ENCODE assay signal across 15 cellular contexts in genomic region chrY:13339939-13340338, GRCh38.
DNase-seq lines count a peak whose midpoint lies in the region; TF ChIP-seq lines count a peak whose summit lies in the region.
"Had no signal": no experiment of that assay in that cellular context is flagged by ENCODE, and none has a peak within 500 bp of the region (broad histone marks: within the 10 kb centered on the region; RNA-seq: fewer than 3 reads in every experiment).

No MANE protein-coding gene starts in this region.

- H3K27me3 Mint-ChIP-seq in activated CD4-positive, alpha-beta T cell treated with anti-CD3 and anti-CD28 coated beads, Interleukin-2, amount 10 ng/mL, durations not matched to agents 24 days and 14 days: no peaks in the 10 kb centered on the region

- no peaks in the 10 kb centered on the region for H3K9me3 ChIP-seq in breast epithelium

- no peak overlapping the region for H3K4me3 ChIP-seq in breast epithelium
- H3K4me3 ChIP-seq: K562 had no signal

- peaks cover 20% of the 10 kb centered on the region for H3K36me3 Mint-ChIP-seq in activated CD4-positive, alpha-beta T cell treated with anti-CD3 and anti-CD28 coated beads, Interleukin-2, amount 10 ng/mL, durations not matched to agents 24 days and 14 days (ENCODE audit: low read depth)

- H3K4me1 ChIP-seq in breast epithelium: no peaks in the 10 kb centered on the region

- no peak for TF ChIP-seq CTCF in breast epithelium (IDR thresholded peaks at IDR 0.05)

- no peak overlapping the region for H3K4me3 Mint-ChIP-seq in activated CD4-positive, alpha-beta T cell treated with anti-CD3 and anti-CD28 coated beads, Interleukin-2, amount 10 ng/mL, durations not matched to agents 24 days and 14 days
- H3K4me3 Mint-ChIP-seq: CD8-positive, alpha-beta T cell had no signal

- no peak for TF ChIP-seq POLR2A in breast epithelium (IDR thresholded peaks at IDR 0.05)

- H3K9me3 Mint-ChIP-seq in activated CD4-positive, alpha-beta T cell treated with anti-CD3 and anti-CD28 coated beads, Interleukin-2, amount 10 ng/mL, durations not matched to agents 24 days and 14 days: no peaks in the 10 kb centered on the region
- H3K9me3 Mint-ChIP-seq: CD8-positive, alpha-beta T cell had no signal

- no peaks in the 10 kb centered on the region for H3K36me3 ChIP-seq in breast epithelium

- no peak for DNase-seq in activated CD4-positive, alpha-beta T cell treated with anti-CD3 and anti-CD28 coated beads, Interleukin-2, amount 10 ng/mL, durations not matched to agents 24 days and 14 days
- DNase-seq in activated CD4-positive, alpha-beta T cell treated with anti-CD3 and anti-CD28 coated beads, Interleukin-2, amount 50 U/mL, for 4 hours: no peak
- DNase-seq in amygdala (lab: John Stamatoyannopoulos, UW): peak in 29 of 56 donors; percentile 0 to 72 (median 14)
- peak; percentile 60 for DNase-seq in inferior parietal cortex (ENCODE audit: extremely low spot score)
- DNase-seq in pons (ENCODE audit: low spot score): peak; percentile 88
- DNase-seq in GM19238 (ENCODE audit: insufficient read length, low spot score): no peak
- no peak for DNase-seq in breast epithelium (ENCODE audit: low spot score in 2 of 2)
- no peak for DNase-seq in HK-2 (ENCODE audit: unreplicated experiment)
- DNase-seq: CD8-positive, alpha-beta T cell; HCEC 1CT; NCI-H1417; NCI-H187 treated with DMSO at 0.1 percent for 48 hours; NCI-H526 treated with DMSO at 0.1 percent for 48 hours had no signal

- no peak overlapping the region for H3K27ac ChIP-seq in breast epithelium
- H3K27ac ChIP-seq: 22Rv1 had no signal

- intact Hi-C loops in activated CD4-positive, alpha-beta T cell treated with anti-CD3 and anti-CD28 coated beads, Interleukin-2, amount 10 ng/mL, durations not matched to agents 24 days and 14 days (cut with micrococcal nuclease): loop anchor here (5.0 to 10.0 kb wide), 4 partner anchors 105 to 433 kb away; no protein-coding TSS in a partner anchor
- intact Hi-C loops in breast epithelium (cut with DNase I; ENCODE audit: low total_unique reads): no loop called here

- no peaks in the 10 kb centered on the region for H3K27me3 ChIP-seq in breast epithelium

- H3K27ac Mint-ChIP-seq in activated CD4-positive, alpha-beta T cell treated with anti-CD3 and anti-CD28 coated beads, Interleukin-2, amount 10 ng/mL, durations not matched to agents 24 days and 14 days: peak overlapping the region; percentile 56
- H3K27ac Mint-ChIP-seq: CD8-positive, alpha-beta T cell had no signal

- peaks cover 7% of the 10 kb centered on the region for H3K4me1 Mint-ChIP-seq in activated CD4-positive, alpha-beta T cell treated with anti-CD3 and anti-CD28 coated beads, Interleukin-2, amount 10 ng/mL, durations not matched to agents 24 days and 14 days

Comparison
In these comparisons a context has a peak if more than half of its experiments do, and no peak if none do; other contexts are left out.
1. DNase-seq: peak in amygdala (29 of 56), inferior parietal cortex (single experiment) and pons (single experiment); none in activated CD4-positive, alpha-beta T cell treated with anti-CD3 and anti-CD28 coated beads, Interleukin-2, amount 10 ng/mL, durations not matched to agents 24 days and 14 days (single experiment), activated CD4-positive, alpha-beta T cell treated with anti-CD3 and anti-CD28 coated beads, Interleukin-2, amount 50 U/mL, for 4 hours (0 of 2), GM19238 (single experiment), breast epithelium (0 of 2) and HK-2 (single experiment).